Comparison of ENCODE assay signal across 21 cellular contexts in the genomic region with DNA sequence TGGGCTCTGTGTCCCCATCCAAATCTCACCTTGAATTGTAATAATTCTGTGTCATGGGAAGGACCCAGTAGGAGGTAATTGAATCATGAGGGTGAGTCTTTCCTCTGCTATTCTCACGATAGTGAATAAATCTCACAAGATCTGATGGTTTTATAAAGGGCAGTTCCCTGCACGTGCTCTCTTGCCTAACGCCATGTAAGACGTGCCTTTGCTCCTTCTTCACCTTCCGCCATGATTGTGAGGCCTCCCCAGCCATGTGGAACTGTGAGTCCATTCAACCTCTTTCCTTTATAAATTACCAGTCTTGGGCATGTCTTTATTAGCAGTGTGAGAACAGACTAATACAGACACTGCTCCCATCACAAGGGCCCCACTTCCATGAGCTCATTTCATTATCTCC. TPM values are rescaled to one million over a fixed set of nuclear protein-coding genes. Genes with fewer than 3 reads are reported as not detected.
"Had no signal": no experiment of that assay in that cellular context is flagged by ENCODE, and none has a peak within 500 bp of the region (broad histone marks: within the 10 kb centered on the region; RNA-seq: fewer than 3 reads in every experiment).

No MANE protein-coding gene starts in this region.

RNA-seq across cellular contexts. Expression of a gene that starts 3.2 kb away (rescaled TPM):
- total RNA-seq: hepatocyte; kidney epithelial cell; left cardiac atrium; left colon; left lobe of liver; left lung; left ventricle myocardium inferior; left ventricle myocardium superior; liver; lower leg skin; lower lobe of right lung; lung; lung microvascular endothelial cell; mammary epithelial cell; mesenteric fat pad; mononuclear cell; mucosa of descending colon; mucosa of gallbladder; naive thymus-derived CD4-positive, alpha-beta T cell had no signal
- polyA plus RNA-seq: hepatocyte; immature natural killer cell; keratinocyte; liver; mammary epithelial cell; naive thymus-derived CD4-positive, alpha-beta T cell had no signal
